8 cellular contexts compared by ENCODE assay signal in the genomic region with DNA sequence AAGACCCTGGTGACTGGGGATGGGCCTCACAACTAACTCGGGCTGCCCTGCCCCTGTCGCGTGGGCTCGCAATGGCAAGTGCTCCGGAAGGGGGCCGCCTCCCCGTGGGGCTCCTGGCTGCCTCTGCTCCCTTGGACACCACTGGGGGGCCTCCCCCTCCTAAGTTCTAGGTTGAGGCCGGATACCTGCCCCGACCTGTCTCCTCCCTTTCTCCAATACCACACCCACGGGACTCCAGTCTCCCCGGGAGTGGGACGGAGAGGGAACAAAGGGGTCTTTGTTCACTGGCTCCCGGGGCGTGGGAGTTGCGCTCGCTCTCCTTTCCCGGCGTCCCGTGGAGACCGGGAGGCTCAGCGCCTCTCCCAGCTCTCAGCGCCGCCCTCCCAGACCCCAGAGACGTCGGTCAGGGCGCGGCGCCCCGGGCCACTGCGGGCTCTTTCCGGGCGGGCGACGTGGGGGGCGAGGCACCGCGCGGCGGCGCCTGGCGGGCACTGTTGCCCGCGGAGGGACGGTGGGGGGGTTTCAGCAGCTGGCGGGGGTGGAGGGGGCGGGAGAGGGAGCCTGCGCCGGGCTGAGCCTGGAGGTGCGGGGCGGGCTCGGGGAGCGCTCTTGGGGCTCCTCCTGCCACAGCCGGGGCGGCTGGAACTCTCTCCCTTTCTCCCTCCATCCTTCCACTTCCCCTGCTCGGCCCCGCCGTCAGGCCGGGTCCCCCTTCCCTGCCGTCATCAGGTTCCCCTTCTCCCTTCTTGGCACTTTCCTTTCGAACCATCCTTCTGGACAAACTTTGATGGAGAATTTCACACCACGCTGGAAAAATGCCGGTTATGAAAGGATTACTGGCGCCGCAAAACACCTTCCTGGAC. TPM values are rescaled to one million over a fixed set of nuclear protein-coding genes. Genes with fewer than 3 reads are reported as not detected.
DNase-seq lines count a peak whose midpoint lies in the region; ATAC-seq, FAIRE-seq and TF ChIP-seq lines count a peak whose summit lies in the region.

A gene (plus strand): TSS at position 606 of the 863 bp plus-strand sequence. CDS start 210 bp downstream, at position 816.

- H3K4me3 ChIP-seq in fibroblast of villous mesenchyme (ENCODE audit: low read depth, low read length) (peak within 1 kb of the TSS; percentile 61), neuron (ENCODE audit: low read length) (peak within 1 kb of the TSS; percentile 75)

- H2AFZ ChIP-seq in neuron (ENCODE audit: low read depth, low read length): peak within 1 kb of the TSS; percentile 75

- TF ChIP-seq CTCF in Calu3 (IDR thresholded peaks at IDR 0.05; ENCODE audit: unreplicated experiment) (no peak), fibroblast of villous mesenchyme (IDR thresholded peaks at IDR 0.05; ENCODE audit: insufficient read depth, low read depth, low read length) (no peak)

- H3K27me3 ChIP-seq in neuron (ENCODE audit: insufficient read depth, low read length): no peaks in the 10 kb centered on the region

- H3K27me3 Mint-ChIP-seq in Calu3 (ENCODE audit: unreplicated experiment): peaks cover 15% of the 10 kb centered on the region
- peaks cover 44% of the 10 kb centered on the region for H3K27me3 Mint-ChIP-seq in activated CD8-positive, alpha-beta memory T cell treated with anti-CD3 and anti-CD28 coated beads, Interleukin-2, amount 10 ng/mL, durations not matched to agents 7 days and 5 days

- intact Hi-C loops in Calu3 (cut with micrococcal nuclease; ENCODE audit: unreplicated experiment): loop anchor here (1.0 to 10.0 kb wide), 3 partner anchors 73 to 737 kb away; no protein-coding TSS in a partner anchor

- DNase-seq in Calu3: peak; percentile 61
- DNase-seq in NCI-H1105 (lab: John Stamatoyannopoulos, UW): peak; percentile 34
- no peak for DNase-seq in activated CD8-positive, alpha-beta memory T cell treated with anti-CD3 and anti-CD28 coated beads, Interleukin-2, amount 10 ng/mL, durations not matched to agents 7 days and 5 days
- DNase-seq in fibroblast of villous mesenchyme (ENCODE audit: low read depth): no peak
- DNase-seq in HPDE6-E6E7 (ENCODE audit: extremely low spot score): no peak
- no peak for DNase-seq in GM19239 (ENCODE audit: insufficient read length, low spot score)

- no peak for FAIRE-seq in GM19239 (lab: Jason Lieb, UNC)

- CTCF ChIA-PET in Calu3 (lab: Charles Lee): no interaction called here
- CTCF ChIA-PET in activated CD8-positive, alpha-beta memory T cell treated with anti-CD3 and anti-CD28 coated beads, Interleukin-2, amount 10 ng/mL, durations not matched to agents 7 days and 5 days (lab: Charles Lee): interaction anchor here (0.5 kb wide), 1 partner anchor 98 kb away, joined by 5 read pairs; no protein-coding TSS in a partner anchor

- no peak for ATAC-seq in activated CD8-positive, alpha-beta memory T cell treated with anti-CD3 and anti-CD28 coated beads, Interleukin-2, amount 10 ng/mL, durations not matched to agents 7 days and 5 days
- no peak for ATAC-seq in HG02840 (IDR thresholded peaks at IDR 0.05; ENCODE audit: low FRiP score, unreplicated experiment)

- BruUV-seq in Calu3 (replicated peaks; lab: Mats Ljungman, UMichigan): no TSS peak

- peaks cover 12% of the 10 kb centered on the region for H3K4me1 Mint-ChIP-seq in Calu3 (ENCODE audit: low read depth, unreplicated experiment)
- peaks cover 15% of the 10 kb centered on the region for H3K4me1 Mint-ChIP-seq in activated CD8-positive, alpha-beta memory T cell treated with anti-CD3 and anti-CD28 coated beads, Interleukin-2, amount 10 ng/mL, durations not matched to agents 7 days and 5 days

- peaks cover 30% of the 10 kb centered on the region for H3K36me3 Mint-ChIP-seq in Calu3 (ENCODE audit: insufficient read depth, unreplicated experiment)
- H3K36me3 Mint-ChIP-seq in activated CD8-positive, alpha-beta memory T cell treated with anti-CD3 and anti-CD28 coated beads, Interleukin-2, amount 10 ng/mL, durations not matched to agents 7 days and 5 days: peaks cover 2% of the 10 kb centered on the region

- peak within 1 kb of the TSS; percentile 78 for H3K27ac Mint-ChIP-seq in Calu3 (ENCODE audit: unreplicated experiment)
- H3K27ac Mint-ChIP-seq in activated CD8-positive, alpha-beta memory T cell treated with anti-CD3 and anti-CD28 coated beads, Interleukin-2, amount 10 ng/mL, durations not matched to agents 7 days and 5 days: peak within 1 kb of the TSS; percentile 33

- peak within 1 kb of the TSS; percentile 89 for H3K4me3 Mint-ChIP-seq in Calu3 (ENCODE audit: low read depth, unreplicated experiment)
- peak within 1 kb of the TSS; percentile 80 for H3K4me3 Mint-ChIP-seq in activated CD8-positive, alpha-beta memory T cell treated with anti-CD3 and anti-CD28 coated beads, Interleukin-2, amount 10 ng/mL, durations not matched to agents 7 days and 5 days

- H3K4me1 ChIP-seq in neuron (ENCODE audit: insufficient read depth, low read length): peaks cover 12% of the 10 kb centered on the region

- no peaks in the 10 kb centered on the region for H3K36me3 ChIP-seq in neuron (ENCODE audit: insufficient read depth, low read length)

- H3K9me3 ChIP-seq in neuron (ENCODE audit: low read length): no peaks in the 10 kb centered on the region

- H3K9me3 Mint-ChIP-seq in Calu3 (ENCODE audit: low read depth, unreplicated experiment): no peaks in the 10 kb centered on the region
- H3K9me3 Mint-ChIP-seq in activated CD8-positive, alpha-beta memory T cell treated with anti-CD3 and anti-CD28 coated beads, Interleukin-2, amount 10 ng/mL, durations not matched to agents 7 days and 5 days (ENCODE audit: low read depth): no peaks in the 10 kb centered on the region

RNA-seq across cellular contexts. Expression of the gene that starts here (rescaled TPM):
- total RNA-seq in Calu3 (2022) (1.2 and 1.3 TPM in 2 replicates), fibroblast of villous mesenchyme (not detected in 2 replicates)
- under 1 TPM in 1 of 2 experiments, not detected in 1; 0.05 TPM for total RNA-seq in activated CD8-positive, alpha-beta memory T cell treated with anti-CD3 and anti-CD28 coated beads, Interleukin-2, amount 10 ng/mL, durations not matched to agents 7 days and 5 days

Comparison
In these comparisons a context has a peak if more than half of its experiments do, and no peak if none do; other contexts are left out.
1. DNase-seq: peak in Calu3 (single experiment) and NCI-H1105 (single experiment); none in activated CD8-positive, alpha-beta memory T cell treated with anti-CD3 and anti-CD28 coated beads, Interleukin-2, amount 10 ng/mL, durations not matched to agents 7 days and 5 days (single experiment), fibroblast of villous mesenchyme (single experiment), HPDE6-E6E7 (single experiment) and GM19239 (single experiment).